Comparison of ENCODE assay signal across 10 cellular contexts in genomic region chr10:4652111-4653010, GRCh38.
DNase-seq lines count a peak whose midpoint lies in the region; ATAC-seq lines count a peak whose summit lies in the region.
"Had no signal": no experiment of that assay in that cellular context is flagged by ENCODE, and none has a peak within 500 bp of the region (broad histone marks: within the 10 kb centered on the region; RNA-seq: fewer than 3 reads in every experiment).

No MANE protein-coding gene starts in this region.

- intact Hi-C loops in left colon (cut with DNase I, micrococcal nuclease): loop anchor here (10.0 kb wide), 2 partner anchors 1408 to 1418 kb away; no protein-coding TSS in a partner anchor

- no peaks in the 10 kb centered on the region for H3K27me3 Mint-ChIP-seq in activated naive CD4-positive, alpha-beta T cell treated with anti-CD3 and anti-CD28 coated beads, Interleukin-2, amount 50 U/mL, for 24 hours

- peaks cover 2% of the 10 kb centered on the region for H3K36me3 Mint-ChIP-seq in activated naive CD4-positive, alpha-beta T cell treated with anti-CD3 and anti-CD28 coated beads, Interleukin-2, amount 50 U/mL, for 24 hours

- DNase-seq in NCI-H146 (lab: John Stamatoyannopoulos, UW): peak; percentile 31
- no peak for DNase-seq in NCI-H146 treated with DMSO at 0.1 percent for 48 hours (lab: John Stamatoyannopoulos, UW; ENCODE audit: unreplicated experiment)
- peak; percentile 35 for DNase-seq in stimulated activated CD4-positive, alpha-beta T cell treated with anti-CD3 and anti-CD28 coated beads, Interleukin-4, amount 100 ng/mL, for 1 hour
- DNase-seq in HT-29 (ENCODE audit: low spot score): no peak
- no peak for DNase-seq in NCI-H1694 treated with DMSO at 0.1 percent for 48 hours (lab: John Stamatoyannopoulos, UW)
- no peak for DNase-seq in left colon
- DNase-seq: MV-4-11 had no signal

- no peaks in the 10 kb centered on the region for H3K9me3 Mint-ChIP-seq in activated naive CD4-positive, alpha-beta T cell treated with anti-CD3 and anti-CD28 coated beads, Interleukin-2, amount 50 U/mL, for 24 hours
- H3K9me3 Mint-ChIP-seq: naive thymus-derived CD4-positive, alpha-beta T cell had no signal

- H3K4me1 Mint-ChIP-seq in activated naive CD4-positive, alpha-beta T cell treated with anti-CD3 and anti-CD28 coated beads, Interleukin-2, amount 50 U/mL, for 24 hours: peaks cover 43% of the 10 kb centered on the region

- H3K27ac Mint-ChIP-seq in activated naive CD4-positive, alpha-beta T cell treated with anti-CD3 and anti-CD28 coated beads, Interleukin-2, amount 50 U/mL, for 24 hours: peak overlapping the region; percentile 96

- peak overlapping the region; percentile 71 for H3K4me3 Mint-ChIP-seq in activated naive CD4-positive, alpha-beta T cell treated with anti-CD3 and anti-CD28 coated beads, Interleukin-2, amount 50 U/mL, for 24 hours

- peak; percentile 80 for ATAC-seq in HG03097 (IDR thresholded peaks at IDR 0.05; ENCODE audit: low FRiP score, unreplicated experiment)
- ATAC-seq in left colon: no peak
- ATAC-seq: naive thymus-derived CD4-positive, alpha-beta T cell had no signal

Comparison
In these comparisons a context has a peak if more than half of its experiments do, and no peak if none do; other contexts are left out.
1. DNase-seq: peak in NCI-H146 (single experiment) and stimulated activated CD4-positive, alpha-beta T cell treated with anti-CD3 and anti-CD28 coated beads, Interleukin-4, amount 100 ng/mL, for 1 hour (single experiment); none in NCI-H146 treated with DMSO at 0.1 percent for 48 hours (single experiment), HT-29 (single experiment), NCI-H1694 treated with DMSO at 0.1 percent for 48 hours (single experiment) and left colon (0 of 2).